Comparison of ENCODE assay signal across 16 cellular contexts in the genomic region with DNA sequence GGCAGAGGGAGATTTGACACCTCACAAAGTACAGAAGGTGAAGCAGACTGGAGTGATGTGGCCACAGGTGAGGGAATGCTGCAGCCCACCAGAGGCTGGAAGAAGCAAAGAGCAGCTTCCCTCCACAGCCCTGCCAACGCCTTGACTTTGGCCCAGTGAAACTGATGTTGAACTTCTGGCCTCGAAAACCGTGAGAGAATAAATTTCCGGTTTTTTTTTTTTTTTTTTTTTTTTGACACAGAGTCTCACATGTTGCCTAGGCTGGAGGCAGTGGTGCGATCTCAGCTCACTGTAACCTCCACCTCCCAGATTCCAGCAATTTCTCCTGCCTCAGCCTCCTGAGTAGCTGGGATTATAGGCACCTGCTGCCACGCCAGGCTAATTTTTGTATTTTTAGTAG.
"Had no signal": no experiment of that assay in that cellular context is flagged by ENCODE, and none has a peak within 500 bp of the region (broad histone marks: within the 10 kb centered on the region; RNA-seq: fewer than 3 reads in every experiment).

No MANE protein-coding gene starts in this region.

- H3K27me3 ChIP-seq: heart right ventricle, right lobe of liver, stomach had no signal

- H3K27ac ChIP-seq: heart right ventricle, psoas muscle, right lobe of liver, thoracic aorta had no signal

- H3K36me3 ChIP-seq: heart right ventricle, right lobe of liver, stomach, thoracic aorta had no signal

- H3K4me3 ChIP-seq: heart right ventricle, psoas muscle, right lobe of liver, stomach, thoracic aorta had no signal

- DNase-seq: effector memory CD4-positive, alpha-beta T cell; heart right ventricle; kidney; left cardiac atrium; naive thymus-derived CD4-positive, alpha-beta T cell; nephron progenitor cell; psoas muscle; retina; stimulated activated CD4-positive, alpha-beta T cell treated with anti-CD3 and anti-CD28 coated beads, Interleukin-2, amount 100 ng/mL, for 24 hours; stimulated activated CD4-positive, alpha-beta T cell treated with anti-CD3 and anti-CD28 coated beads, Interleukin-4, amount 100 ng/mL, for 4 hours; stimulated activated naive B cell treated with anti-CD40 and anti-IgM and Interleukin-4, amounts not matched to agents 10 μg/mL and 1 μg/mL and 100 μg/mL, for 72 hours; stomach; substantia nigra had no signal

- ATAC-seq: esophagus mucosa; heart right ventricle; left cardiac atrium; naive thymus-derived CD4-positive, alpha-beta T cell; psoas muscle; right lobe of liver; stimulated activated naive B cell treated with anti-CD40 and anti-IgM and Interleukin-4, amounts not matched to agents 10 μg/mL and 1 μg/mL and 100 μg/mL, for 72 hours had no signal

- H3K9me3 ChIP-seq: heart right ventricle, psoas muscle, right lobe of liver, stomach, thoracic aorta had no signal
